In the genomic region with DNA sequence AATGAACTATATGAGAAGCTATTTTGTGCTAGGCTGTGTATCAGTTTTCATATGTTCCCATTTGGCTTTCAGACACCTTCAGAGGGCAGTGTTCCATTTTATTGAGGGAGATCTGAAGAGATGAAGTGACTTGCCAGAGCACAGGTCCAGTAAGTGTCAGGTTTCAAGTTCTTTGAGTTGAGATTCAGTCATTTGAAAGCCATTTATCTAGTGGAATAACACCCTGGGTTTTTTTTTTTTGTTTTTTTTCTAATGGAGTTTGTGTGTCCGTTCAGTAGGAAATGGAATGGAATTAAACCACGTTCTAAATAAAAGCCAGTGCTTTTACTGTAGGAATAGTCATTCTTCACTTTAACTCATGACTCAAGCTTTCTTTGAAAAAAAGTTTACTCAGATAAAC, we compare ENCODE assay signal across 12 cellular contexts.
DNase-seq lines count a peak whose midpoint lies in the region; ATAC-seq and TF ChIP-seq lines count a peak whose summit lies in the region.
"Had no signal": no experiment of that assay in that cellular context is flagged by ENCODE, and none has a peak within 500 bp of the region (broad histone marks: within the 10 kb centered on the region; RNA-seq: fewer than 3 reads in every experiment).

No MANE protein-coding gene starts in this region.

- no peaks in the 10 kb centered on the region for H3K9me3 Mint-ChIP-seq in nephron
- no peaks in the 10 kb centered on the region for H3K9me3 Mint-ChIP-seq in stimulated activated naive CD8-positive, alpha-beta T cell treated with anti-CD3 and anti-CD28 coated beads, Interleukin-15, amount 100 ng/mL, for 72 hours
- H3K9me3 Mint-ChIP-seq: dendritic cell treated with granulocyte-macrophage colony-stimulating factor and Interleukin-4, amounts not matched to agents 40 ng/mL and 50 ng/mL, for 4 days had no signal

- peaks cover 9% of the 10 kb centered on the region for H3K36me3 Mint-ChIP-seq in nephron (ENCODE audit: low read depth)

- H3K4me3 Mint-ChIP-seq in nephron = no peak overlapping the region
- no peak overlapping the region for H3K4me3 Mint-ChIP-seq in stimulated activated naive CD8-positive, alpha-beta T cell treated with anti-CD3 and anti-CD28 coated beads, Interleukin-15, amount 100 ng/mL, for 72 hours
- H3K4me3 Mint-ChIP-seq: dendritic cell treated with granulocyte-macrophage colony-stimulating factor and Interleukin-4, amounts not matched to agents 40 ng/mL and 50 ng/mL, for 4 days; T-helper 17 cell had no signal

- no peak overlapping the region for H3K4me3 ChIP-seq in astrocyte of the cerebellum (ENCODE audit: low read depth, low read length)
- H3K4me3 ChIP-seq in coronary artery = no peak overlapping the region

- no peak for ATAC-seq in stimulated activated naive CD8-positive, alpha-beta T cell treated with anti-CD3 and anti-CD28 coated beads, Interleukin-15, amount 100 ng/mL, for 72 hours
- ATAC-seq in HG02840 (IDR thresholded peaks at IDR 0.05; ENCODE audit: low FRiP score, unreplicated experiment) = no peak
- ATAC-seq: T-helper 17 cell had no signal

- peak overlapping the region in 2 of 3 experiments; percentile 23 to 45 for H3K27ac Mint-ChIP-seq in nephron
- no peak overlapping the region for H3K27ac Mint-ChIP-seq in stimulated activated naive CD8-positive, alpha-beta T cell treated with anti-CD3 and anti-CD28 coated beads, Interleukin-15, amount 100 ng/mL, for 72 hours
- H3K27ac Mint-ChIP-seq: dendritic cell treated with granulocyte-macrophage colony-stimulating factor and Interleukin-4, amounts not matched to agents 40 ng/mL and 50 ng/mL, for 4 days; T-helper 17 cell had no signal

- DNase-seq in DMS79 (lab: John Stamatoyannopoulos, UW) = peak; percentile 41
- DNase-seq in NCI-H2029 treated with DMSO at 0.1 percent for 48 hours (lab: John Stamatoyannopoulos, UW) = peak; percentile 98
- peak; percentile 34 for DNase-seq in astrocyte of the cerebellum (ENCODE audit: low read depth)
- no peak for DNase-seq in stimulated activated naive CD8-positive, alpha-beta T cell treated with anti-CD3 and anti-CD28 coated beads, Interleukin-15, amount 100 ng/mL, for 72 hours
- DNase-seq in GM19240 (ENCODE audit: insufficient read length, low spot score) = no peak
- DNase-seq in coronary artery (ENCODE audit: low spot score) = no peak
- DNase-seq: activated T-cell treated with anti-CD3 and anti-CD28 coated beads, Interleukin-2, amount 50 U/mL, for 48 hours; Calu3; T-helper 17 cell had no signal

- in situ Hi-C loops in astrocyte of the cerebellum (cut with HindIII; ENCODE audit: low sequenced_read_pairs) = no loop called here

- TF ChIP-seq CTCF in astrocyte of the cerebellum (IDR thresholded peaks at IDR 0.05; ENCODE audit: low read depth, low read length, missing control alignments) (no peak), nephron (IDR thresholded peaks at IDR 0.05; ENCODE audit: unreplicated experiment in 3 of 3) (no peak), coronary artery (IDR thresholded peaks at IDR 0.05) (no peak)

- no peaks in the 10 kb centered on the region for H3K27me3 Mint-ChIP-seq in nephron (ENCODE audit: low read depth)
- no peaks in the 10 kb centered on the region for H3K27me3 Mint-ChIP-seq in stimulated activated naive CD8-positive, alpha-beta T cell treated with anti-CD3 and anti-CD28 coated beads, Interleukin-15, amount 100 ng/mL, for 72 hours
- H3K27me3 Mint-ChIP-seq: T-helper 17 cell had no signal

- H3K27ac ChIP-seq in coronary artery = no peak overlapping the region

- peaks cover 32% of the 10 kb centered on the region for H3K4me1 Mint-ChIP-seq in nephron
- H3K4me1 Mint-ChIP-seq in stimulated activated naive CD8-positive, alpha-beta T cell treated with anti-CD3 and anti-CD28 coated beads, Interleukin-15, amount 100 ng/mL, for 72 hours = no peaks in the 10 kb centered on the region
- H3K4me1 Mint-ChIP-seq: T-helper 17 cell had no signal

Comparison
In these comparisons a context has a peak if more than half of its experiments do, and no peak if none do; other contexts are left out.
1. DNase-seq: peak in DMS79 (single experiment), NCI-H2029 treated with DMSO at 0.1 percent for 48 hours (single experiment) and astrocyte of the cerebellum (single experiment); none in stimulated activated naive CD8-positive, alpha-beta T cell treated with anti-CD3 and anti-CD28 coated beads, Interleukin-15, amount 100 ng/mL, for 72 hours (0 of 2), GM19240 (single experiment) and coronary artery (single experiment).
2. H3K27ac Mint-ChIP-seq: peak in nephron (2 of 3); none in stimulated activated naive CD8-positive, alpha-beta T cell treated with anti-CD3 and anti-CD28 coated beads, Interleukin-15, amount 100 ng/mL, for 72 hours (0 of 2).